Comparison of ENCODE assay signal across 8 cellular contexts in the genomic region with DNA sequence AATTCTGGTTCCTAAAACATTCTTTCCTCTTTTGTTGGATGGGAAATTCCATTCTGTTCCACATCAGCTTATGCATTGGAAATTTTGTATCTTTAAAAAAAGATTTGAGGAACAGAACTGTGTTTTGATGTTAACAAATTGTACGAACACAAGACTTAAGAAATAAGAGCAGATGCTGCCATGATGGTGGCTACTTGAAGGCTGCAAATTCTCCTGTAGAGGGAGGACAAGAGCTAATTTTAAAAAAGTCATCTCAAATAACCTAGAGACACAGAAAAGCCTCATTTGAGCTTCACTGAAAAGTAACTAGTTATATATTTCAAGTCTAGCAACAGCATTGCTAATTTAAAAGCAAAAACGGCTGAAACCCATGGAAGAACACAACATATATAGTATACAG. TPM values are rescaled to one million over a fixed set of nuclear protein-coding genes. Genes with fewer than 3 reads are reported as not detected.
DNase-seq lines count a peak whose midpoint lies in the region; ATAC-seq and TF ChIP-seq lines count a peak whose summit lies in the region.

No MANE protein-coding gene starts in this region.

- no peak for ATAC-seq in heart left ventricle
- no peak for ATAC-seq in left ventricle myocardium superior
- ATAC-seq in HG03108 (IDR thresholded peaks at IDR 0.05; ENCODE audit: unreplicated experiment) = no peak

- H2AFZ ChIP-seq in OCI-LY1 (ENCODE audit: low read length) = no peak overlapping the region

- H3F3A ChIP-seq in OCI-LY1 (ENCODE audit: insufficient read depth, low read length) = no peaks in the 10 kb centered on the region

- H3K9ac ChIP-seq in OCI-LY1 (ENCODE audit: low read length) = no peak overlapping the region

- H3K4me3 ChIP-seq in heart left ventricle (no peak overlapping the region), OCI-LY1 (ENCODE audit: low read depth, low read length, poor library complexity, severe bottlenecking) (no peak overlapping the region), epithelial cell of proximal tubule (ENCODE audit: low read depth, low read length) (no peak overlapping the region), thyroid gland (replicated peaks in 1 of 3) (no peak overlapping the region)

- H3K27ac ChIP-seq in heart left ventricle (no peak overlapping the region), OCI-LY1 (ENCODE audit: low read depth, low read length, poor library complexity, severe bottlenecking) (no peak overlapping the region), thyroid gland (no peak overlapping the region), substantia nigra (ENCODE audit: low read depth, low read length, poor library complexity, severe bottlenecking) (no peak overlapping the region)

- intact Hi-C loops in heart left ventricle (cut with DNase I) = no loop called here
- intact Hi-C loops in left ventricle myocardium superior (cut with micrococcal nuclease) = no loop called here
- intact Hi-C loops in thyroid gland (cut with DNase I) = no loop called here

- H3K9me3 ChIP-seq in heart left ventricle (no peaks in the 10 kb centered on the region), OCI-LY1 (ENCODE audit: low read length) (no peaks in the 10 kb centered on the region), thyroid gland (no peaks in the 10 kb centered on the region)

- TF ChIP-seq POLR2A in heart left ventricle (IDR thresholded peaks at IDR 0.05) (no peak), thyroid gland (IDR thresholded peaks at IDR 0.05) (no peak)

- H3K4me1 ChIP-seq in heart left ventricle = no peaks in the 10 kb centered on the region
- no peaks in the 10 kb centered on the region for H3K4me1 ChIP-seq in OCI-LY1 (ENCODE audit: insufficient read depth, low read length, severe bottlenecking)
- peaks cover 41 to 42% of the 10 kb centered on the region in 2 donors for H3K4me1 ChIP-seq in thyroid gland

- no peaks in the 10 kb centered on the region for H3K79me2 ChIP-seq in OCI-LY1 (ENCODE audit: insufficient read depth, low read length)

- no peaks in the 10 kb centered on the region for H4K20me1 ChIP-seq in OCI-LY1 (ENCODE audit: insufficient read depth, low read length)

- TF ChIP-seq CTCF in heart left ventricle (IDR thresholded peaks at IDR 0.05) = peak in 7 of 12 donors; percentile 8 to 33 (median 20)
- TF ChIP-seq CTCF in OCI-LY1 (IDR thresholded peaks at IDR 0.05; ENCODE audit: low read length) = peak; percentile 71
- peak; percentile 70 for TF ChIP-seq CTCF in epithelial cell of proximal tubule (conservative IDR thresholded peaks at IDR 0.05; ENCODE audit: low read depth, low read length)
- TF ChIP-seq CTCF in thyroid gland (IDR thresholded peaks at IDR 0.05) = peak in 4 of 6 experiments; percentile 19 to 56 (median 46)

- DNase-seq in heart left ventricle (no peak), left ventricle myocardium superior (no peak), epithelial cell of proximal tubule (ENCODE audit: low read depth) (no peak), thyroid gland (no peak), T1000 (lab: John Stamatoyannopoulos, UW) (no peak), substantia nigra (lab: John Stamatoyannopoulos, UW) (no peak)

- H3K4me2 ChIP-seq in OCI-LY1 (ENCODE audit: low read length) = no peak overlapping the region

- no peaks in the 10 kb centered on the region for H3K9me2 ChIP-seq in OCI-LY1 (ENCODE audit: low read depth, low read length)

- peaks cover 0 to 47% (median 3%) of the 10 kb centered on the region in 9 donors for H3K36me3 ChIP-seq in heart left ventricle
- H3K36me3 ChIP-seq in OCI-LY1 (ENCODE audit: insufficient read depth, low read length) = no peaks in the 10 kb centered on the region
- H3K36me3 ChIP-seq in thyroid gland = peaks cover 0 to 2% of the 10 kb centered on the region in 2 donors

- H3K27me3 ChIP-seq in heart left ventricle (no peaks in the 10 kb centered on the region), OCI-LY1 (ENCODE audit: insufficient read depth, low read length) (no peaks in the 10 kb centered on the region), thyroid gland (no peaks in the 10 kb centered on the region)

- WGBS in heart left ventricle, 4 donors = 75 to 84% (median 81%) methylated on average over 2 of the region's 2 CpGs
- 78 to 82% methylated on average over 2 of the region's 2 CpGs for WGBS in thyroid gland, 2 donors

RNA-seq across cellular contexts. Expression of a gene that starts 29.8 kb away (rescaled TPM):
- total RNA-seq in heart left ventricle (1,000 to 10,000 TPM in 1 of 9 donors, 100 to 1,000 TPM in 8; 458 to 1,005 (median 615) TPM), left ventricle myocardium superior (726 TPM), epithelial cell of proximal tubule (425 and 531 TPM in 2 replicates), thyroid gland (100 to 1,000 TPM; 213 to 955 (median 698) TPM)
- polyA plus RNA-seq in heart left ventricle = 100 to 1,000 TPM; 525 to 727 TPM

RNA-seq across cellular contexts. Expression of a gene that starts 53.6 kb away (rescaled TPM):
- total RNA-seq in heart left ventricle (10 to 100 TPM in 6 of 9 donors, 1 to 10 TPM in 3; 6.8 to 18.3 (median 10.5) TPM), left ventricle myocardium superior (10.0 TPM), epithelial cell of proximal tubule (32.3 and 36.8 TPM in 2 replicates), thyroid gland (10 to 100 TPM; 19.9 to 46.1 (median 32.7) TPM)
- polyA plus RNA-seq in heart left ventricle = 10 to 100 TPM in 1 of 2 donors, 1 to 10 TPM in 1; 5.3 to 15.4 TPM

Comparison
In these comparisons a context has a peak if more than half of its experiments do, and no peak if none do; other contexts are left out.
1. CTCF ChIP-seq: peak in every context shown above with its lines; median percentile 71 in OCI-LY1; 70 in epithelial cell of proximal tubule; 46 in thyroid gland; 20 in heart left ventricle.